In genomic region chrX:17527932-17528331, GRCh38 we compare ENCODE assay signal across 13 cellular contexts.
A peak's percentile ranks its signal among the peaks of the same experiment; 100 is the strongest.
DNase-seq lines count a peak whose midpoint lies in the region; ATAC-seq lines count a peak whose summit lies in the region.
"Had no signal": no experiment of that assay in that cellular context is flagged by ENCODE, and none has a peak within 500 bp of the region (broad histone marks: within the 10 kb centered on the region; RNA-seq: fewer than 3 reads in every experiment).

No MANE protein-coding gene starts in this region.

- H3K4me3 ChIP-seq in subcutaneous abdominal adipose tissue (ENCODE audit: low read depth in 1 of 5, low read length in 5 of 5), result no peak overlapping the region
- H3K4me3 ChIP-seq: MG63 had no signal

- H3K27ac ChIP-seq in subcutaneous abdominal adipose tissue (ENCODE audit: low read depth, low read length), result peak overlapping the region; percentile 18
- H3K27ac ChIP-seq: foreskin keratinocyte had no signal

- no peaks in the 10 kb centered on the region for H3K9me3 ChIP-seq in subcutaneous abdominal adipose tissue (ENCODE audit: control insufficient read depth in 5 of 5, low read length in 5 of 5)
- H3K9me3 ChIP-seq: MG63, tibial artery had no signal

- H3K27me3 ChIP-seq in subcutaneous abdominal adipose tissue (ENCODE audit: control insufficient read depth in 5 of 5, insufficient read depth in 4 of 5, low read length in 5 of 5), result peaks cover 0 to 8% (median 4%) of the 10 kb centered on the region in 5 donors
- H3K27me3 ChIP-seq: foreskin keratinocyte, MG63, tibial artery had no signal

- no peaks in the 10 kb centered on the region for H3K27me3 Mint-ChIP-seq in activated naive CD4-positive, alpha-beta T cell treated with anti-CD3 and anti-CD28 coated beads for 36 hours (ENCODE audit: low read depth)

- CTCF ChIA-PET in activated naive CD4-positive, alpha-beta T cell treated with anti-CD3 and anti-CD28 coated beads for 36 hours (lab: Charles Lee), result no interaction called here

- H3K36me3 ChIP-seq in subcutaneous abdominal adipose tissue (ENCODE audit: control insufficient read depth in 5 of 5, insufficient read depth in 5 of 5, low read length in 5 of 5), result no peaks in the 10 kb centered on the region
- H3K36me3 ChIP-seq: MG63, tibial artery had no signal

- no peak overlapping the region for H3K9ac ChIP-seq in subcutaneous abdominal adipose tissue (ENCODE audit: low read length in 5 of 5)

- H3K4me1 Mint-ChIP-seq in activated naive CD4-positive, alpha-beta T cell treated with anti-CD3 and anti-CD28 coated beads for 36 hours (ENCODE audit: low read depth), result peaks cover 5% of the 10 kb centered on the region

- no peaks in the 10 kb centered on the region for H3K9me3 Mint-ChIP-seq in activated naive CD4-positive, alpha-beta T cell treated with anti-CD3 and anti-CD28 coated beads for 36 hours
- H3K9me3 Mint-ChIP-seq: activated naive CD4-positive, alpha-beta T cell treated with anti-CD3 and anti-CD28 coated beads, Interleukin-2, amount 50 U/mL, for 72 hours had no signal

- no peaks in the 10 kb centered on the region for H3K36me3 Mint-ChIP-seq in activated naive CD4-positive, alpha-beta T cell treated with anti-CD3 and anti-CD28 coated beads for 36 hours (ENCODE audit: low read depth)
- H3K36me3 Mint-ChIP-seq: activated naive CD4-positive, alpha-beta T cell treated with anti-CD3 and anti-CD28 coated beads, Interleukin-2, amount 50 U/mL, for 72 hours had no signal

- H3K4me3 Mint-ChIP-seq in activated naive CD4-positive, alpha-beta T cell treated with anti-CD3 and anti-CD28 coated beads for 36 hours, result no peak overlapping the region

- no peak overlapping the region for H3K27ac Mint-ChIP-seq in activated naive CD4-positive, alpha-beta T cell treated with anti-CD3 and anti-CD28 coated beads for 36 hours
- H3K27ac Mint-ChIP-seq: activated naive CD4-positive, alpha-beta T cell treated with anti-CD3 and anti-CD28 coated beads, Interleukin-2, amount 50 U/mL, for 72 hours had no signal

- DNase-seq in KBM-7 (peak; percentile 88), RPMI7951 (ENCODE audit: low read depth) (peak; percentile 47), left ventricle myocardium superior (no peak), 8988T (no peak)
- DNase-seq in activated naive CD4-positive, alpha-beta T cell treated with anti-CD3 and anti-CD28 coated beads for 36 hours, result no peak
- DNase-seq: activated CD8-positive, alpha-beta memory T cell treated with anti-CD3 and anti-CD28 coated beads, Interleukin-2, amount 50 U/mL, for 48 hours; foreskin keratinocyte had no signal

- ATAC-seq in left ventricle myocardium superior (peak; percentile 32), GM21528 (IDR thresholded peaks at IDR 0.05; ENCODE audit: low FRiP score, unreplicated experiment) (no peak)
- ATAC-seq: activated CD4-positive, CD25-positive, alpha-beta regulatory T cell treated with anti-CD3 and anti-CD28 coated beads, Interleukin-2, amount 50 U/mL, for 24 hours; activated naive CD4-positive, alpha-beta T cell treated with anti-CD3 and anti-CD28 coated beads, Interleukin-2, amount 50 U/mL, for 72 hours; foreskin keratinocyte had no signal

- in situ Hi-C loops in KBM-7 (cut with MboI; ENCODE audit: low pct_unique_long_range_greater_than_20kb, low sequenced_read_pairs), result no loop called here

- peaks cover 0 to 23% (median 12%) of the 10 kb centered on the region in 5 donors for H3K4me1 ChIP-seq in subcutaneous abdominal adipose tissue (ENCODE audit: control insufficient read depth in 5 of 5, insufficient read depth in 5 of 5, low read length in 5 of 5)

- intact Hi-C loops in left ventricle myocardium superior (cut with micrococcal nuclease), result no loop called here
- intact Hi-C loops in activated naive CD4-positive, alpha-beta T cell treated with anti-CD3 and anti-CD28 coated beads for 36 hours (cut with micrococcal nuclease), result no loop called here

Comparison
In these comparisons a context has a peak if more than half of its experiments do, and no peak if none do; other contexts are left out.
1. DNase-seq: peak in KBM-7 (single experiment) and RPMI7951 (single experiment); none in left ventricle myocardium superior (single experiment), 8988T (single experiment) and activated naive CD4-positive, alpha-beta T cell treated with anti-CD3 and anti-CD28 coated beads for 36 hours (single experiment).